Comparison of ENCODE assay signal across 8 cellular contexts in genomic region chrX:115616943-115617563, GRCh38. TPM values are rescaled to one million over a fixed set of nuclear protein-coding genes. Genes with fewer than 3 reads are reported as not detected.
A peak's percentile ranks its signal among the peaks of the same experiment; 100 is the strongest.
DNase-seq lines count a peak whose midpoint lies in the region; ATAC-seq lines count a peak whose summit lies in the region.

No MANE protein-coding gene starts in this region.

- peak; percentile 98 for ATAC-seq in GM18870 (IDR thresholded peaks at IDR 0.05; ENCODE audit: unreplicated experiment)
- peak; percentile 95 for ATAC-seq in HG02798 (IDR thresholded peaks at IDR 0.05; ENCODE audit: poor library complexity, unreplicated experiment)
- no peak for ATAC-seq in GM19397 (IDR thresholded peaks at IDR 0.05; ENCODE audit: unreplicated experiment)

- no peak overlapping the region for H4K91ac ChIP-seq in neuronal stem cell (ENCODE audit: low read depth, low read length, poor library complexity)

- no peak overlapping the region for H3K27ac ChIP-seq in neuronal stem cell (replicated peaks; ENCODE audit: low read length)

- no peaks in the 10 kb centered on the region for H3K36me3 ChIP-seq in neuronal stem cell (replicated peaks in 1 of 2; ENCODE audit: control insufficient read depth in 2 of 2, insufficient read depth in 2 of 2, low read length in 2 of 2)

- no peak overlapping the region for H3K4ac ChIP-seq in neuronal stem cell (ENCODE audit: low read length)

- H2BK15ac ChIP-seq in neuronal stem cell (ENCODE audit: low read length): no peak overlapping the region

- H3K4me1 ChIP-seq in neuronal stem cell (ENCODE audit: control insufficient read depth in 2 of 2, insufficient read depth in 1 of 2, low read depth in 1 of 2, low read length in 2 of 2): peaks cover 0 to 2% of the 10 kb centered on the region in 2 donors

- H3K9ac ChIP-seq in neuronal stem cell (ENCODE audit: low read depth, low read length, poor library complexity): no peak overlapping the region

- no peaks in the 10 kb centered on the region for H3K79me1 ChIP-seq in neuronal stem cell (ENCODE audit: low read depth, low read length)

- no peak overlapping the region for H3K18ac ChIP-seq in neuronal stem cell (ENCODE audit: low read length)

- H2AK5ac ChIP-seq in neuronal stem cell (ENCODE audit: low read depth, low read length): no peak overlapping the region

- H3K23ac ChIP-seq in neuronal stem cell (ENCODE audit: low read depth, low read length, poor library complexity): no peak overlapping the region

- DNase-seq in SW480 (ENCODE audit: low spot score) (peak; percentile 2), kidney glomerular epithelial cell (lab: John Stamatoyannopoulos, UW) (peak; percentile 19), Ammon's horn (ENCODE audit: low spot score) (no peak), SHP77 (lab: John Stamatoyannopoulos, UW) (no peak), neuronal stem cell (ENCODE audit: low spot score) (no peak)

- no peaks in the 10 kb centered on the region for H3K9me3 ChIP-seq in neuronal stem cell (replicated peaks in 1 of 2; ENCODE audit: control insufficient read depth in 2 of 2, insufficient read depth in 1 of 2, low read depth in 1 of 2, low read length in 2 of 2)

- H2AFZ ChIP-seq in neuronal stem cell (ENCODE audit: low read length): no peak overlapping the region

- no peak overlapping the region for H3K14ac ChIP-seq in neuronal stem cell (ENCODE audit: low read length)

- H2BK5ac ChIP-seq in neuronal stem cell (ENCODE audit: low read length): no peak overlapping the region

- no peak overlapping the region for H2BK120ac ChIP-seq in neuronal stem cell (ENCODE audit: low read depth, low read length)

- no peak overlapping the region for H3K4me2 ChIP-seq in neuronal stem cell (ENCODE audit: insufficient read depth, low read length, poor library complexity, severe bottlenecking)

- H4K8ac ChIP-seq in neuronal stem cell (ENCODE audit: low read depth, low read length): no peak overlapping the region

- H2BK12ac ChIP-seq in neuronal stem cell (ENCODE audit: low read length): no peak overlapping the region

- no peak overlapping the region for H3K4me3 ChIP-seq in neuronal stem cell (ENCODE audit: low read length in 2 of 2)

- peaks cover 0 to 9% (median 0%) of the 10 kb centered on the region in 3 experiments for H3K27me3 ChIP-seq in neuronal stem cell (ENCODE audit: control insufficient read depth in 3 of 3, insufficient read depth in 3 of 3, low read depth in 1 of 3, low read length in 3 of 3)

- no CpG with 5 or more reads among the region's 5 CpGs for WGBS in neuronal stem cell (ENCODE audit: extremely low coverage in 2 of 2, insufficient read length in 2 of 2, insufficient replicate concordance in 1 of 2), 2 donors

RNA-seq across cellular contexts. Expression of gene PLS3, which starts 56.1 kb away (rescaled TPM):
- polyA plus RNA-seq in neuronal stem cell (2013, experiment 1 of 2): 22.6 TPM
- 23.6 TPM for polyA plus RNA-seq in neuronal stem cell (2013, experiment 2 of 2)

Comparison
In these comparisons a context has a peak if more than half of its experiments do, and no peak if none do; other contexts are left out.
1. DNase-seq: peak in SW480 (single experiment) and kidney glomerular epithelial cell (single experiment); none in Ammon's horn (single experiment), SHP77 (0 of 2) and neuronal stem cell (single experiment).